Comparison of ENCODE assay signal across 1 cellular context in the genomic region with DNA sequence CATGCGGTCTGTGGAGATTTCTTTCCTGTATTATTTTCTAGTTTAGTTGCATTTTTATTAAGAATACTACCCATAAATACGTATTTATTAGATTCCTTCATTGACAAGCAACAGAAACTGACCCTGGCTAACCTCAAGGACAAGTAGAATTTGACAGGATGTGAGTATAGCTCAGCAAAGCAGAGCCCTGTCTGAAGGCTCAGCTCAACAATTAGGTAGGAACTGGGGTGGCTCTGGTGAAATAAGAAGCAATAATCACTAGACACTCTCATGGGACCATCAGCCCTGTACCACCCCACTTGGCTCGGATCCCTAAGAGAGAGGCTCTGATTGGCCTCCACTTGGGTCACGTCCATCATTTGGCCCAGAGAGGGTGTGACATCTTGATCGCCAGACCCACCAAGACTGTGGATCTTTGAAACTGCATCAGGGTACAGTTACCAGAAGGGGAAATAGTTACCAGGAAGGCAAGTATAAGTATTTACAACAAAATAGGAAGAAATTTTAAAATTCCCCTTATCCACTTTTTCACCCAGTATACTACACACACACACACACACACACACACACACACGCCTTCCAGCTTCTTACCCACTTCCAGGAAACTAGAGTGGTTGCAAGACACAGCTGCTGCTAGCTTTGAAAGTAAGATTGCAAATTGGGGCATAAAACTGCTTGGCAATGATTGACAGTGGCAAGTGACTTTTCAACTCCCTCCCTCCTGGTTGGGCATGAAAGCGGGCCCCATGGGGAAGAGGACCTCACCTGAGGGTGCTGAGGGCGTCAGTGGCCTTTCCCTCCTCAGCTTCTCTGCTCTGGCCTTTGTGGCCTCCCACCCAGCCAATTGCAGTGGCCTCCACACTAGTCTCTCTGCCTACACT.
TF ChIP-seq lines count a peak whose summit lies in the region.

No MANE protein-coding gene starts in this region.

TF ChIP-seq in GM23338, 12 proteins besides CTCF, POLR2A, EP300 and RAD21 (continued from another document):
- TF ChIP-seq, protein P1, sequence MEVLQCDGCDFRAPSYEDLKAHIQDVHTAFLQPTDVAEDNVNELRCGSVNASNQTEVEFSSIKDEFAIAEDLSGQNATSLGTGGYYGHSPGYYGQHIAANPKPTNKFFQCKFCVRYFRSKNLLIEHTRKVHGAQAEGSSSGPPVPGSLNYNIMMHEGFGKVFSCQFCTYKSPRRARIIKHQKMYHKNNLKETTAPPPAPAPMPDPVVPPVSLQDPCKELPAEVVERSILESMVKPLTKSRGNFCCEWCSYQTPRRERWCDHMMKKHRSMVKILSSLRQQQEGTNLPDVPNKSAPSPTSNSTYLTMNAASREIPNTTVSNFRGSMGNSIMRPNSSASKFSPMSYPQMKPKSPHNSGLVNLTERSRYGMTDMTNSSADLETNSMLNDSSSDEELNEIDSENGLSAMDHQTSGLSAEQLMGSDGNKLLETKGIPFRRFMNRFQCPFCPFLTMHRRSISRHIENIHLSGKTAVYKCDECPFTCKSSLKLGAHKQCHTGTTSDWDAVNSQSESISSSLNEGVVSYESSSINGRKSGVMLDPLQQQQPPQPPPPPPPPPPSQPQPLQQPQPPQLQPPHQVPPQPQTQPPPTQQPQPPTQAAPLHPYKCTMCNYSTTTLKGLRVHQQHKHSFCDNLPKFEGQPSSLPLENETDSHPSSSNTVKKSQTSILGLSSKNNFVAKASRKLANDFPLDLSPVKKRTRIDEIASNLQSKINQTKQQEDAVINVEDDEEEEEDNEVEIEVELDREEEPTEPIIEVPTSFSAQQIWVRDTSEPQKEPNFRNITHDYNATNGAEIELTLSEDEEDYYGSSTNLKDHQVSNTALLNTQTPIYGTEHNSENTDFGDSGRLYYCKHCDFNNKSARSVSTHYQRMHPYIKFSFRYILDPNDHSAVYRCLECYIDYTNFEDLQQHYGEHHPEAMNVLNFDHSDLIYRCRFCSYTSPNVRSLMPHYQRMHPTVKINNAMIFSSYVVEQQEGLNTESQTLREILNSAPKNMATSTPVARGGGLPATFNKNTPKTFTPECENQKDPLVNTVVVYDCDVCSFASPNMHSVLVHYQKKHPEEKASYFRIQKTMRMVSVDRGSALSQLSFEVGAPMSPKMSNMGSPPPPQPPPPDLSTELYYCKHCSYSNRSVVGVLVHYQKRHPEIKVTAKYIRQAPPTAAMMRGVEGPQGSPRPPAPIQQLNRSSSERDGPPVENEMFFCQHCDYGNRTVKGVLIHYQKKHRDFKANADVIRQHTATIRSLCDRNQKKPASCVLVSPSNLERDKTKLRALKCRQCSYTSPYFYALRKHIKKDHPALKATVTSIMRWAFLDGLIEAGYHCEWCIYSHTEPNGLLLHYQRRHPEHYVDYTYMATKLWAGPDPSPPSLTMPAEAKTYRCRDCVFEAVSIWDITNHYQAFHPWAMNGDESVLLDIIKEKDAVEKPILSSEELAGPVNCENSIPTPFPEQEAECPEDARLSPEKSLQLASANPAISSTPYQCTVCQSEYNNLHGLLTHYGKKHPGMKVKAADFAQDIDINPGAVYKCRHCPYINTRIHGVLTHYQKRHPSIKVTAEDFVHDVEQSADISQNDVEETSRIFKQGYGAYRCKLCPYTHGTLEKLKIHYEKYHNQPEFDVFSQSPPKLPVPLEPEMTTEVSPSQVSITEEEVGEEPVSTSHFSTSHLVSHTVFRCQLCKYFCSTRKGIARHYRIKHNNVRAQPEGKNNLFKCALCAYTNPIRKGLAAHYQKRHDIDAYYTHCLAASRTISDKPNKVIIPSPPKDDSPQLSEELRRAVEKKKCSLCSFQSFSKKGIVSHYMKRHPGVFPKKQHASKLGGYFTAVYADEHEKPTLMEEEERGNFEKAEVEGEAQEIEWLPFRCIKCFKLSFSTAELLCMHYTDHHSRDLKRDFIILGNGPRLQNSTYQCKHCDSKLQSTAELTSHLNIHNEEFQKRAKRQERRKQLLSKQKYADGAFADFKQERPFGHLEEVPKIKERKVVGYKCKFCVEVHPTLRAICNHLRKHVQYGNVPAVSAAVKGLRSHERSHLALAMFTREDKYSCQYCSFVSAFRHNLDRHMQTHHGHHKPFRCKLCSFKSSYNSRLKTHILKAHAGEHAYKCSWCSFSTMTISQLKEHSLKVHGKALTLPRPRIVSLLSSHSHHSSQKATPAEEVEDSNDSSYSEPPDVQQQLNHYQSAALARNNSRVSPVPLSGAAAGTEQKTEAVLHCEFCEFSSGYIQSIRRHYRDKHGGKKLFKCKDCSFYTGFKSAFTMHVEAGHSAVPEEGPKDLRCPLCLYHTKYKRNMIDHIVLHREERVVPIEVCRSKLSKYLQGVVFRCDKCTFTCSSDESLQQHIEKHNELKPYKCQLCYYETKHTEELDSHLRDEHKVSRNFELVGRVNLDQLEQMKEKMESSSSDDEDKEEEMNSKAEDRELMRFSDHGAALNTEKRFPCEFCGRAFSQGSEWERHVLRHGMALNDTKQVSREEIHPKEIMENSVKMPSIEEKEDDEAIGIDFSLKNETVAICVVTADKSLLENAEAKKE (CRISPR knock-in tag; IDR thresholded peaks at IDR 0.05) = no peak
- TF ChIP-seq, protein P2, sequence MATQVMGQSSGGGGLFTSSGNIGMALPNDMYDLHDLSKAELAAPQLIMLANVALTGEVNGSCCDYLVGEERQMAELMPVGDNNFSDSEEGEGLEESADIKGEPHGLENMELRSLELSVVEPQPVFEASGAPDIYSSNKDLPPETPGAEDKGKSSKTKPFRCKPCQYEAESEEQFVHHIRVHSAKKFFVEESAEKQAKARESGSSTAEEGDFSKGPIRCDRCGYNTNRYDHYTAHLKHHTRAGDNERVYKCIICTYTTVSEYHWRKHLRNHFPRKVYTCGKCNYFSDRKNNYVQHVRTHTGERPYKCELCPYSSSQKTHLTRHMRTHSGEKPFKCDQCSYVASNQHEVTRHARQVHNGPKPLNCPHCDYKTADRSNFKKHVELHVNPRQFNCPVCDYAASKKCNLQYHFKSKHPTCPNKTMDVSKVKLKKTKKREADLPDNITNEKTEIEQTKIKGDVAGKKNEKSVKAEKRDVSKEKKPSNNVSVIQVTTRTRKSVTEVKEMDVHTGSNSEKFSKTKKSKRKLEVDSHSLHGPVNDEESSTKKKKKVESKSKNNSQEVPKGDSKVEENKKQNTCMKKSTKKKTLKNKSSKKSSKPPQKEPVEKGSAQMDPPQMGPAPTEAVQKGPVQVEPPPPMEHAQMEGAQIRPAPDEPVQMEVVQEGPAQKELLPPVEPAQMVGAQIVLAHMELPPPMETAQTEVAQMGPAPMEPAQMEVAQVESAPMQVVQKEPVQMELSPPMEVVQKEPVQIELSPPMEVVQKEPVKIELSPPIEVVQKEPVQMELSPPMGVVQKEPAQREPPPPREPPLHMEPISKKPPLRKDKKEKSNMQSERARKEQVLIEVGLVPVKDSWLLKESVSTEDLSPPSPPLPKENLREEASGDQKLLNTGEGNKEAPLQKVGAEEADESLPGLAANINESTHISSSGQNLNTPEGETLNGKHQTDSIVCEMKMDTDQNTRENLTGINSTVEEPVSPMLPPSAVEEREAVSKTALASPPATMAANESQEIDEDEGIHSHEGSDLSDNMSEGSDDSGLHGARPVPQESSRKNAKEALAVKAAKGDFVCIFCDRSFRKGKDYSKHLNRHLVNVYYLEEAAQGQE (IDR thresholded peaks at IDR 0.05; ENCODE audit: unreplicated experiment) = no peak
- TF ChIP-seq NANOG (IDR thresholded peaks at IDR 0.05; ENCODE audit: borderline replicate concordance) (no peak), JUNB (IDR thresholded peaks at IDR 0.05; ENCODE audit: unreplicated experiment) (no peak), EZH2phosphoT487 (IDR thresholded peaks at IDR 0.05; ENCODE audit: unreplicated experiment) (no peak), ZNF114 (CRISPR knock-in tag; IDR thresholded peaks at IDR 0.05) (no peak), ZNF331 (CRISPR knock-in tag; IDR thresholded peaks at IDR 0.05; ENCODE audit: low read depth) (no peak), POLR2AphosphoS5 (IDR thresholded peaks at IDR 0.05; ENCODE audit: low read depth) (no peak), EZH2 (IDR thresholded peaks at IDR 0.05; ENCODE audit: low read depth, unreplicated experiment) (no peak)
- TF ChIP-seq, protein P3, sequence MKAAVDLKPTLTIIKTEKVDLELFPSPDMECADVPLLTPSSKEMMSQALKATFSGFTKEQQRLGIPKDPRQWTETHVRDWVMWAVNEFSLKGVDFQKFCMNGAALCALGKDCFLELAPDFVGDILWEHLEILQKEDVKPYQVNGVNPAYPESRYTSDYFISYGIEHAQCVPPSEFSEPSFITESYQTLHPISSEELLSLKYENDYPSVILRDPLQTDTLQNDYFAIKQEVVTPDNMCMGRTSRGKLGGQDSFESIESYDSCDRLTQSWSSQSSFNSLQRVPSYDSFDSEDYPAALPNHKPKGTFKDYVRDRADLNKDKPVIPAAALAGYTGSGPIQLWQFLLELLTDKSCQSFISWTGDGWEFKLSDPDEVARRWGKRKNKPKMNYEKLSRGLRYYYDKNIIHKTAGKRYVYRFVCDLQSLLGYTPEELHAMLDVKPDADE (IDR thresholded peaks at IDR 0.05) = no peak
